ENCODE assay signal across 8 cellular contexts in genomic region chr18:32301976-32302743, GRCh38.
DNase-seq lines count a peak whose midpoint lies in the region; ATAC-seq and TF ChIP-seq lines count a peak whose summit lies in the region.
"Had no signal": no experiment of that assay in that cellular context is flagged by ENCODE, and none has a peak within 500 bp of the region (broad histone marks: within the 10 kb centered on the region; RNA-seq: fewer than 3 reads in every experiment).

No MANE protein-coding gene starts in this region.

- DNase-seq in astrocyte of the cerebellum (ENCODE audit: low read depth) (peak; percentile 68), osteoblast (ENCODE audit: insufficient read length, low spot score, missing footprints) (peak; percentile 90), activated gamma-delta T cell (lab: John Stamatoyannopoulos, UW) (no peak), inferior parietal cortex (ENCODE audit: extremely low spot score) (no peak), AML-193 (lab: John Stamatoyannopoulos, UW) (no peak)

- H2AFZ ChIP-seq in osteoblast (ENCODE audit: low read length): peak overlapping the region; percentile 1

- in situ Hi-C loops in astrocyte of the cerebellum (cut with HindIII; ENCODE audit: low sequenced_read_pairs): no loop called here

- peaks cover 18% of the 10 kb centered on the region for H3K4me1 ChIP-seq in osteoblast (ENCODE audit: insufficient read depth, low read length)

- no peak for TF ChIP-seq CTCF in astrocyte of the cerebellum (IDR thresholded peaks at IDR 0.05; ENCODE audit: low read depth, low read length, missing control alignments)
- TF ChIP-seq CTCF in osteoblast (IDR thresholded peaks at IDR 0.05; ENCODE audit: extremely low read depth, low read depth, low read length): no peak

- H3K27ac ChIP-seq in osteoblast (ENCODE audit: low read depth, low read length): peak overlapping the region; percentile 73

- H3K4me2 ChIP-seq in osteoblast (ENCODE audit: insufficient read depth, low read length): peak overlapping the region; percentile 47

- ATAC-seq in GM19463 (IDR thresholded peaks at IDR 0.05; ENCODE audit: unreplicated experiment) (peak; percentile 78), HG03103 (IDR thresholded peaks at IDR 0.05; ENCODE audit: low read depth, unreplicated experiment) (peak; percentile 90)
- ATAC-seq: Panc1 had no signal

- no peaks in the 10 kb centered on the region for H3K9me3 ChIP-seq in osteoblast (ENCODE audit: low read depth, low read length)

- no peak overlapping the region for H3K4me3 ChIP-seq in astrocyte of the cerebellum (ENCODE audit: low read depth, low read length)
- H3K4me3 ChIP-seq in osteoblast (ENCODE audit: insufficient read depth, low read length): no peak overlapping the region

- no peaks in the 10 kb centered on the region for H3K27me3 ChIP-seq in osteoblast (ENCODE audit: insufficient read depth, low read length)

- no peaks in the 10 kb centered on the region for H3K79me2 ChIP-seq in osteoblast (ENCODE audit: insufficient read depth, low read length)

- no peaks in the 10 kb centered on the region for H3K36me3 ChIP-seq in osteoblast (ENCODE audit: insufficient read depth, low read length)

- H4K20me1 ChIP-seq in osteoblast (ENCODE audit: insufficient read depth, low read length): no peaks in the 10 kb centered on the region

Comparison
In these comparisons a context has a peak if more than half of its experiments do, and no peak if none do; other contexts are left out.
1. DNase-seq: peak in astrocyte of the cerebellum (single experiment) and osteoblast (single experiment); none in activated gamma-delta T cell (single experiment), inferior parietal cortex (single experiment) and AML-193 (0 of 2).